Comparison of ENCODE assay signal across 3 cellular contexts in genomic region chr19:57757941-57758340, GRCh38.
TF ChIP-seq lines count a peak whose summit lies in the region.

No MANE protein-coding gene starts in this region.

TF ChIP-seq in HepG2, 621 proteins besides CTCF, POLR2A, EP300 and RAD21:
- peak; percentile 65 for TF ChIP-seq MAFF (IDR thresholded peaks at IDR 0.05; ENCODE audit: low read depth, low read length)
- no peak for TF ChIP-seq ZNF816 (CRISPR knock-in tag; IDR thresholded peaks at IDR 0.05; ENCODE audit: borderline replicate concordance)
- no peak for TF ChIP-seq RFX1 (IDR thresholded peaks at IDR 0.05)
- no peak for TF ChIP-seq CEBPG (CRISPR knock-in tag; IDR thresholded peaks at IDR 0.05)
- no peak for TF ChIP-seq ARID3A (IDR thresholded peaks at IDR 0.05; ENCODE audit: low read depth, low read length)
- TF ChIP-seq MAFK (conservative IDR thresholded peaks at IDR 0.05 in 1 of 2, IDR thresholded peaks at IDR 0.05 in 1 of 2; ENCODE audit: low read length in 2 of 2), result peak; percentile 65 to 74
- no peak for TF ChIP-seq THAP9 (CRISPR knock-in tag; IDR thresholded peaks at IDR 0.05; ENCODE audit: borderline replicate concordance)
- TF ChIP-seq TBP (CRISPR knock-in tag; IDR thresholded peaks at IDR 0.05), result no peak

TF ChIP-seq in IMR-90, 13 proteins besides CTCF, POLR2A, EP300 and RAD21:
- TF ChIP-seq MAFK (IDR thresholded peaks at IDR 0.05; ENCODE audit: low read depth, low read length), result peak; percentile 60
- no peak for TF ChIP-seq RCOR1 (IDR thresholded peaks at IDR 0.05; ENCODE audit: insufficient replicate concordance, low read length)

TF ChIP-seq in liver, 16 proteins besides CTCF, POLR2A, EP300 and RAD21:
- no peak for TF ChIP-seq MAX (IDR thresholded peaks at IDR 0.05)
- no peak for TF ChIP-seq FOXA2 (IDR thresholded peaks at IDR 0.05)
- no peak for TF ChIP-seq HNF4A (conservative IDR thresholded peaks at IDR 0.05)
- no peak for TF ChIP-seq ZBTB33 (IDR thresholded peaks at IDR 0.05)
- TF ChIP-seq TAF1 (conservative IDR thresholded peaks at IDR 0.05), result no peak
- no peak for TF ChIP-seq NR2F2 (IDR thresholded peaks at IDR 0.05)
- no peak for TF ChIP-seq GABPA (IDR thresholded peaks at IDR 0.05 in 1 of 2, conservative IDR thresholded peaks at IDR 0.05 in 1 of 2)
